ENCODE assay signal across 25 cellular contexts in the genomic region with DNA sequence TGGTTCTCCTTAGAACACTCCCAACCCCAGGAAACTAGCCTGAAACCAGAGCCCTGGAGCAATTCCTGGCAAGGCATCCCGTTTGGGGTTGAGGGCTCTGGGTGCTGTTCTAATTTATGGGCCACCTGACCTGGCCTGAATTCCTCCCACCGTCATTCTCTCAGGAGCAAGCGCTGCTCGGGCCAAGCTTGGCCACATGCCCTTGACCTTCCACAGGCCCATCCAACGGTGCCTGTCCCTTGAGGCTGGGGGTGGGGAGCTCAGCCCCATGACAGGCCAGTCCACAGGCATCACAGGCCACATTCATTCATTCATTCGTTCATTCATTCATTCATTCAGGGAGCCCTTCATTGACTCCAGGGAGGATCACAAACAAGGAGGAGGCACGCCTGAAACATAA. TPM values are rescaled to one million over a fixed set of nuclear protein-coding genes. Genes with fewer than 3 reads are reported as not detected.
DNase-seq lines count a peak whose midpoint lies in the region; ATAC-seq and TF ChIP-seq lines count a peak whose summit lies in the region.
"Had no signal": no experiment of that assay in that cellular context is flagged by ENCODE, and none has a peak within 500 bp of the region (broad histone marks: within the 10 kb centered on the region; RNA-seq: fewer than 3 reads in every experiment).

No MANE protein-coding gene starts in this region.

- no peaks in the 10 kb centered on the region for H3K79me2 ChIP-seq in MM.1S (ENCODE audit: low read length)

- no peak overlapping the region for H2AFZ ChIP-seq in MM.1S (ENCODE audit: low read length)

- intact Hi-C loops in adrenal gland (cut with DNase I): no loop called here
- intact Hi-C loops in psoas muscle (cut with DNase I): no loop called here

- no peaks in the 10 kb centered on the region for H3F3A ChIP-seq in MM.1S (ENCODE audit: insufficient read depth, low read length)

- H3K36me3 ChIP-seq in adrenal gland (replicated peaks in 1 of 2) (no peaks in the 10 kb centered on the region), psoas muscle (ENCODE audit: insufficient read depth in 1 of 2, low read depth in 1 of 2) (peaks cover 0 to 52% of the 10 kb centered on the region in 2 donors), MM.1S (replicated peaks; ENCODE audit: insufficient read depth, low read length) (no peaks in the 10 kb centered on the region)
- H3K36me3 ChIP-seq: cardiac muscle cell, esophagus muscularis mucosa, Peyer's patch, thoracic aorta, uterus had no signal

- no peaks in the 10 kb centered on the region for H3K9me2 ChIP-seq in MM.1S (replicated peaks; ENCODE audit: insufficient read depth, low read length)

- 15 to 60% (median 24%) methylated on average over 1 to 7 of the region's 7 CpGs for WGBS in adrenal gland, 4 donors
- WGBS in psoas muscle, 3 donors: 12 to 15% (median 13%) methylated on average over 7 of the region's 7 CpGs

- DNase-seq in NCI-H2196 (lab: John Stamatoyannopoulos, UW; ENCODE audit: unreplicated experiment) (peak; percentile 48), NCI-H2196 treated with DMSO at 0.1 percent for 48 hours (lab: John Stamatoyannopoulos, UW; ENCODE audit: unreplicated experiment) (no peak), adrenal gland (peak; percentile 53 to 93 (median 85)), left lobe of liver (ENCODE audit: low spot score) (no peak), psoas muscle (peak; percentile 85 to 94), MM.1S (no peak)
- DNase-seq in activated T-cell treated with anti-CD3 and anti-CD28 coated beads, Interleukin-2, amount 50 U/mL, for 1 hour: no peak
- DNase-seq: activated CD4-positive, alpha-beta memory T cell treated with anti-CD3 and anti-CD28 coated beads, Interleukin-2, amount 10 ng/mL, durations not matched to agents 7 days and 5 days; activated CD8-positive, alpha-beta memory T cell treated with anti-CD3 and anti-CD28 coated beads, Interleukin-2, amount 50 U/mL, for 48 hours; aorta; CD4-positive, CD25-positive, alpha-beta regulatory T cell; NCI-H1694; NCI-H526 treated with DMSO at 0.1 percent for 48 hours; Peyer's patch; stimulated activated naive CD4-positive, alpha-beta T cell treated with Interleukin-2 at 50 U/mL for 16 hours; T-helper 1 cell had no signal

- H3K9ac ChIP-seq in MM.1S (ENCODE audit: low read length): no peak overlapping the region
- H3K9ac ChIP-seq: KMS-11 had no signal

- H3K4me2 ChIP-seq in MM.1S (ENCODE audit: low read depth, low read length): no peak overlapping the region
- H3K4me2 ChIP-seq: KMS-11 had no signal

- TF ChIP-seq CTCF in adrenal gland (IDR thresholded peaks at IDR 0.05) (no peak), psoas muscle (IDR thresholded peaks at IDR 0.05) (no peak), MM.1S (IDR thresholded peaks at IDR 0.05; ENCODE audit: low read length) (no peak)

- H3K4me3 ChIP-seq in adrenal gland: no peak overlapping the region
- peak overlapping the region; percentile 60 for H3K4me3 ChIP-seq in psoas muscle
- no peak overlapping the region for H3K4me3 ChIP-seq in MM.1S (ENCODE audit: low read length)
- H3K4me3 ChIP-seq: cardiac muscle cell, esophagus muscularis mucosa, Peyer's patch, thoracic aorta, uterus had no signal

- H3K27ac ChIP-seq in adrenal gland: no peak overlapping the region
- peak overlapping the region; percentile 92 for H3K27ac ChIP-seq in psoas muscle
- no peak overlapping the region for H3K27ac ChIP-seq in MM.1S (ENCODE audit: low read length)
- H3K27ac ChIP-seq: 22Rv1, cardiac muscle cell, esophagus muscularis mucosa, KMS-11, thoracic aorta, uterus had no signal

- no peak for TF ChIP-seq POLR2A in adrenal gland (IDR thresholded peaks at IDR 0.05)

- H3K4me1 ChIP-seq in adrenal gland (replicated peaks in 1 of 2): peaks cover 7% of the 10 kb centered on the region in 2 donors
- peaks cover 61% of the 10 kb centered on the region for H3K4me1 ChIP-seq in psoas muscle
- peaks cover 5% of the 10 kb centered on the region; the same call in 1 of the 2 replicates for H3K4me1 ChIP-seq in MM.1S (ENCODE audit: low read length)

- no peaks in the 10 kb centered on the region for H4K20me1 ChIP-seq in MM.1S (ENCODE audit: insufficient read depth, low read length)

- H3K9me3 ChIP-seq in adrenal gland (replicated peaks in 1 of 3) (no peaks in the 10 kb centered on the region), psoas muscle (no peaks in the 10 kb centered on the region), MM.1S (replicated peaks; ENCODE audit: insufficient read depth, low read length) (no peaks in the 10 kb centered on the region)
- H3K9me3 ChIP-seq: esophagus muscularis mucosa, Peyer's patch, thoracic aorta, uterus had no signal

- peak; percentile 59 for ATAC-seq in left lobe of liver
- ATAC-seq in psoas muscle: peak; percentile 72 to 87 (median 80)
- ATAC-seq in GM21390 (IDR thresholded peaks at IDR 0.05; ENCODE audit: unreplicated experiment): no peak
- ATAC-seq: activated T-helper 17 cell treated with anti-CD3 and anti-CD28 coated beads, Interleukin-2, amount 50 U/mL, for 72 hours had no signal

- peaks cover 17% of the 10 kb centered on the region for H3K27me3 ChIP-seq in adrenal gland
- no peaks in the 10 kb centered on the region for H3K27me3 ChIP-seq in psoas muscle (ENCODE audit: insufficient read depth in 3 of 3, low read length in 2 of 3)
- peaks cover 94% of the 10 kb centered on the region for H3K27me3 ChIP-seq in MM.1S (replicated peaks; ENCODE audit: insufficient read depth, low read length)

RNA-seq across cellular contexts. Expression of gene PADI2, which starts 5.3 kb away (rescaled TPM):
- total RNA-seq in adrenal gland: under 1 TPM in 6 of 8 donors, not detected in 2; 0.39 to 0.88 (median 0.55) TPM
- polyA plus RNA-seq in adrenal gland: under 1 TPM; 0.20 to 0.48 (median 0.46) TPM
- total RNA-seq in left lobe of liver: 0.40 TPM
- total RNA-seq in psoas muscle: 100 to 1,000 TPM; 198 to 956 (median 431) TPM
- polyA plus RNA-seq in psoas muscle: 100 to 1,000 TPM in 1 of 3 donors, 10 to 100 TPM in 2; 58.1 to 101 (median 58.3) TPM
- total RNA-seq: activated CD4-positive, alpha-beta memory T cell treated with anti-CD3 and anti-CD28 coated beads, Interleukin-2, amount 10 ng/mL, durations not matched to agents 7 days and 5 days; CD4-positive, CD25-positive, alpha-beta regulatory T cell; HT1080 had no signal

Comparison
In these comparisons a context has a peak if more than half of its experiments do, and no peak if none do; other contexts are left out.
1. DNase-seq: peak in NCI-H2196 (single experiment), adrenal gland (7 of 7) and psoas muscle (2 of 2); none in NCI-H2196 treated with DMSO at 0.1 percent for 48 hours (single experiment), left lobe of liver (single experiment), MM.1S (single experiment) and activated T-cell treated with anti-CD3 and anti-CD28 coated beads, Interleukin-2, amount 50 U/mL, for 1 hour (single experiment).
2. RNA of gene PADI2, which starts 5.3 kb away (total RNA-seq): 198 to 956 TPM in psoas muscle; 0.39 to 0.88 TPM in adrenal gland and 0.40 TPM in left lobe of liver (single experiment); every median in the first group is over 100 times any median in the second.